In the genomic region with DNA sequence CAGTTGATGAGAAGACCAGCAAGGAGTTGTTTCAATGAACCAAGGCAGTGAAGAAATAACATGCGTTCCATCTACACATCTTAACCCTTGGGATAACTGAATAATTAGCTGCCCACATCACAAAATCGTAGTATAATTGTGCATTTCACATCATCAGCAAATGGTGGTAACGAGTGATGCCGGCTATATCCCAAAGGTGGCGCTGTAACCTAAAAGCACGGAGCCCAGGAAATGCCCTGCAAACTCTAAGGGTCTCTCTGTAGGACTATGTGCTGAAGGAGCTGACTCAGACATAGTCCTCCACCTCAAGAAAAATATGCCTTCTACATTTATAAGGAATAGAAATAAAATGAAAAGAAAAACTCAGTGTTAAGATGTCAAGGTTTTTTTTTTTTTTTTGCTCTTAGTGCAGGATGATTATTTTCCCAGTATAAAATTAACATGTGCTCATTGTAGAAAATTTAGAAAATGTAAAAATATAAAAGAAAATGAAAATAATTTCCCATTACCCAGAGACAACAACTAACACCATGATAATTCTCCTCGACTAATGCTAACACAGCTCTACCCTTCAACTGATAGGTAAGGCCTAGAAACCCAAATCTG, we compare ENCODE assay signal across 8 cellular contexts. TPM values are rescaled to one million over a fixed set of nuclear protein-coding genes. Genes with fewer than 3 reads are reported as not detected.
DNase-seq lines count a peak whose midpoint lies in the region; ATAC-seq and TF ChIP-seq lines count a peak whose summit lies in the region.

No MANE protein-coding gene starts in this region.

- H3K4me1 ChIP-seq in fibroblast of lung (ENCODE audit: control insufficient read depth, extremely low read depth, insufficient read depth, low read length) (no peaks in the 10 kb centered on the region), testis (no peaks in the 10 kb centered on the region), ascending aorta (no peaks in the 10 kb centered on the region)

- H3K9me3 ChIP-seq in fibroblast of lung (ENCODE audit: control insufficient read depth, insufficient read depth, low read depth, low read length) = no peaks in the 10 kb centered on the region
- no peaks in the 10 kb centered on the region for H3K9me3 ChIP-seq in testis
- H3K9me3 ChIP-seq in ascending aorta = no peaks in the 10 kb centered on the region

- TF ChIP-seq CTCF in fibroblast of lung (conservative IDR thresholded peaks at IDR 0.05 in 1 of 2, IDR thresholded peaks at IDR 0.05 in 1 of 2; ENCODE audit: low read depth in 1 of 2, low read length in 2 of 2) = peak; percentile 14 to 67
- peak in 2 of 3 experiments; percentile 36 to 57 for TF ChIP-seq CTCF in testis (IDR thresholded peaks at IDR 0.05)
- TF ChIP-seq CTCF in ascending aorta (IDR thresholded peaks at IDR 0.05) = no peak

- TF ChIP-seq POLR2A in testis (IDR thresholded peaks at IDR 0.05) = no peak

- intact Hi-C loops in Right ventricle myocardium superior (cut with DNase I) (no loop called here), Right ventricle myocardium inferior (cut with DNase I) (loop anchor here (2.0 kb wide), 1 partner anchor 74 kb away; the partner anchor contains the start of gene DSG2), testis (cut with DNase I; ENCODE audit: low total_unique reads) (no loop called here), ascending aorta (cut with DNase I) (no loop called here)

- no peak overlapping the region for H3K9ac ChIP-seq in fibroblast of lung (ENCODE audit: insufficient read depth, low read length)

- 22 to 25% methylated on average over 7 of the region's 7 CpGs for WGBS in testis, 2 donors

- DNase-seq in Right ventricle myocardium superior (no peak), Right ventricle myocardium inferior (ENCODE audit: missing footprints) (no peak), NOMO-1 treated with DMSO at 0.1 percent for 48 hours (lab: John Stamatoyannopoulos, UW; ENCODE audit: unreplicated experiment) (peak; percentile 17), fibroblast of lung (ENCODE audit: low read depth in 2 of 2) (peak; percentile 24 to 61), testis (peak; percentile 61), ascending aorta (ENCODE audit: low spot score in 2 of 2) (no peak), NCI-H2171 treated with DMSO at 0.1 percent for 48 hours (lab: John Stamatoyannopoulos, UW) (no peak)

- H3K27ac ChIP-seq in fibroblast of lung (ENCODE audit: insufficient read depth, low read length) (no peak overlapping the region), testis (no peak overlapping the region), ascending aorta (no peak overlapping the region)

- H3K4me3 ChIP-seq in fibroblast of lung (replicated peaks in 1 of 4; ENCODE audit: control extremely low read depth in 1 of 4, insufficient read depth in 1 of 4, low read depth in 3 of 4, low read length in 4 of 4) (no peak overlapping the region), testis (no peak overlapping the region), ascending aorta (no peak overlapping the region)

- H3K4me2 ChIP-seq in fibroblast of lung (ENCODE audit: extremely low read depth, insufficient read depth, low read length) = no peak overlapping the region

- no peaks in the 10 kb centered on the region for H3K79me2 ChIP-seq in fibroblast of lung (ENCODE audit: control insufficient read depth, insufficient read depth, low read length)

- ATAC-seq in Right ventricle myocardium superior (ENCODE audit: poor library complexity) (peak; percentile 22), Right ventricle myocardium inferior (no peak), HG02798 (IDR thresholded peaks at IDR 0.05; ENCODE audit: poor library complexity, unreplicated experiment) (peak; percentile 74)

- H3K27me3 ChIP-seq in fibroblast of lung (ENCODE audit: control insufficient read depth, insufficient read depth, low read length) (no peaks in the 10 kb centered on the region), testis (no peaks in the 10 kb centered on the region), ascending aorta (no peaks in the 10 kb centered on the region)

- no peaks in the 10 kb centered on the region for H3K36me3 ChIP-seq in fibroblast of lung (ENCODE audit: control insufficient read depth, insufficient read depth, low read length)
- H3K36me3 ChIP-seq in testis (ENCODE audit: low read depth, missing control alignments) = no peaks in the 10 kb centered on the region
- no peaks in the 10 kb centered on the region for H3K36me3 ChIP-seq in ascending aorta

- no peak overlapping the region for H2AFZ ChIP-seq in fibroblast of lung (ENCODE audit: low read length)

- no peaks in the 10 kb centered on the region for H4K20me1 ChIP-seq in fibroblast of lung (ENCODE audit: control insufficient read depth, extremely low read depth, insufficient read depth, low read length)

RNA-seq across cellular contexts. Expression of gene DSG3, which starts 23.1 kb away (rescaled TPM):
- total RNA-seq in Right ventricle myocardium superior (not detected), Right ventricle myocardium inferior (not detected), fibroblast of lung (under 0.01 TPM in 1 of 2 replicates, not detected in the other), testis (under 1 TPM; 0.16 to 0.19 TPM), ascending aorta (not detected)
- polyA plus RNA-seq in fibroblast of lung (0.01 and 0.02 TPM in 2 replicates), testis (ENCODE audit: insufficient read depth, low read depth, low replicate concordance) (0.16 TPM)
- polyA plus RNA-seq in fibroblast of lung (2012) = not detected in 2 replicates
- polyA minus RNA-seq in fibroblast of lung (ENCODE audit: low replicate concordance) = not detected in 2 replicates

RNA-seq across cellular contexts. Expression of gene DSG4, which starts 47.9 kb away (rescaled TPM):
- total RNA-seq in Right ventricle myocardium superior (not detected), Right ventricle myocardium inferior (not detected), fibroblast of lung (not detected in 2 replicates), testis (under 1 TPM; 0.08 to 0.31 TPM), ascending aorta (not detected)
- polyA plus RNA-seq in fibroblast of lung (not detected in 2 replicates), testis (ENCODE audit: insufficient read depth, low read depth, low replicate concordance) (0.83 TPM)
- not detected in 2 replicates for polyA plus RNA-seq in fibroblast of lung (2012)
- polyA minus RNA-seq in fibroblast of lung (ENCODE audit: low replicate concordance) = not detected in 2 replicates

Comparison
In these comparisons a context has a peak if more than half of its experiments do, and no peak if none do; other contexts are left out.
1. DNase-seq: peak in NOMO-1 treated with DMSO at 0.1 percent for 48 hours (single experiment), fibroblast of lung (2 of 2) and testis (single experiment); none in Right ventricle myocardium superior (single experiment), Right ventricle myocardium inferior (single experiment), ascending aorta (0 of 2) and NCI-H2171 treated with DMSO at 0.1 percent for 48 hours (single experiment).
2. CTCF ChIP-seq: peak in fibroblast of lung (2 of 2) and testis (2 of 3); none in ascending aorta (0 of 3).